12 cellular contexts compared by ENCODE assay signal in genomic region chr17:58153046-58153445, GRCh38. TPM values are rescaled to one million over a fixed set of nuclear protein-coding genes. Genes with fewer than 3 reads are reported as not detected.
DNase-seq lines count a peak whose midpoint lies in the region; ATAC-seq, FAIRE-seq and TF ChIP-seq lines count a peak whose summit lies in the region.
"Had no signal": no experiment of that assay in that cellular context is flagged by ENCODE, and none has a peak within 500 bp of the region (broad histone marks: within the 10 kb centered on the region; RNA-seq: fewer than 3 reads in every experiment).

No MANE protein-coding gene starts in this region.

- H3K9me3 Mint-ChIP-seq in CD4-positive, alpha-beta memory T cell, result peaks cover 0 to 21% (median 8%) of the 10 kb centered on the region in 8 donors
- H3K9me3 Mint-ChIP-seq in activated T-helper 17 cell treated with anti-CD3 and anti-CD28 coated beads, Interleukin-2, amount 50 U/mL, for 72 hours, result peaks cover 4% of the 10 kb centered on the region

- peak; percentile 52 for ATAC-seq in activated T-helper 17 cell treated with anti-CD3 and anti-CD28 coated beads, Interleukin-2, amount 50 U/mL, for 72 hours (replicated peaks)
- ATAC-seq in GM18502 (IDR thresholded peaks at IDR 0.05; ENCODE audit: poor library complexity, unreplicated experiment) (no peak), GM18870 (IDR thresholded peaks at IDR 0.05; ENCODE audit: unreplicated experiment) (no peak)
- ATAC-seq: K562 had no signal

- H3K4me1 ChIP-seq in CD4-positive, alpha-beta memory T cell (ENCODE audit: insufficient read depth, low read length), result peaks cover 73% of the 10 kb centered on the region

- no peak for FAIRE-seq in H54 (lab: Jason Lieb, UNC)
- FAIRE-seq: K562 had no signal

- H3K9me3 ChIP-seq in CD4-positive, alpha-beta memory T cell (ENCODE audit: control insufficient read depth in 1 of 2, low read length in 2 of 2), result no peaks in the 10 kb centered on the region

- DNase-seq in CD4-positive, alpha-beta memory T cell, result peak; percentile 85 to 89 (median 85)
- DNase-seq in T-helper 2 cell (peak in 4 of 5 experiments; percentile 8 to 90 (median 64)), H54 (ENCODE audit: insufficient read length, low spot score) (no peak), posterior cingulate gyrus (no peak)
- DNase-seq in stimulated activated CD4-positive, alpha-beta T cell treated with anti-CD3 and anti-CD28 coated beads, Interleukin-1b, Interleukin-23, amount 100 ng/mL, for 48 hours, result peak; percentile 28
- DNase-seq: NCI-H774 had no signal

- H3K27me3 ChIP-seq in CD4-positive, alpha-beta memory T cell (ENCODE audit: insufficient read depth, low read length), result no peaks in the 10 kb centered on the region

- peak overlapping the region; percentile 90 to 99 (median 97) for H3K27ac Mint-ChIP-seq in CD4-positive, alpha-beta memory T cell
- H3K27ac Mint-ChIP-seq in activated T-helper 17 cell treated with anti-CD3 and anti-CD28 coated beads, Interleukin-2, amount 50 U/mL, for 72 hours, result peak overlapping the region; percentile 82

- peak overlapping the region; percentile 66 for H3K27ac ChIP-seq in CD4-positive, alpha-beta memory T cell (ENCODE audit: low read depth, low read length)

- CTCF ChIA-PET in CD4-positive, alpha-beta memory T cell (lab: Charles Lee; ENCODE audit: partially characterized antibody), result interaction anchor here (1.0 to 6.2 kb wide), 4 partner anchors 11 to 191 kb away, joined by 3 to 105 read pairs (median 15); no protein-coding TSS in a partner anchor

- TF ChIP-seq POLR2A in H54 (IDR thresholded peaks at IDR 0.05; ENCODE audit: low read depth, low read length), result no peak

- POLR2A ChIA-PET in CD4-positive, alpha-beta memory T cell (lab: Charles Lee; ENCODE audit: partially characterized antibody), result interaction anchor here (0.7 to 8.9 kb wide), 17 partner anchors 10 to 506 kb away, joined by 3 to 151 read pairs (median 3); partner anchors contain the start of genes DYNLL2, MKS1, SRSF1 and VEZF1

- no peaks in the 10 kb centered on the region for H3K36me3 ChIP-seq in CD4-positive, alpha-beta memory T cell (ENCODE audit: insufficient read depth, low read length)

- no peaks in the 10 kb centered on the region for H3K27me3 Mint-ChIP-seq in CD4-positive, alpha-beta memory T cell
- no peaks in the 10 kb centered on the region for H3K27me3 Mint-ChIP-seq in activated T-helper 17 cell treated with anti-CD3 and anti-CD28 coated beads, Interleukin-2, amount 50 U/mL, for 72 hours

- H3K4me3 Mint-ChIP-seq in CD4-positive, alpha-beta memory T cell, result peak overlapping the region; percentile 57 to 95 (median 66)
- peak overlapping the region; percentile 58 for H3K4me3 Mint-ChIP-seq in activated T-helper 17 cell treated with anti-CD3 and anti-CD28 coated beads, Interleukin-2, amount 50 U/mL, for 72 hours

- H3K4me3 ChIP-seq in CD4-positive, alpha-beta memory T cell (ENCODE audit: low read length in 2 of 2), result peak overlapping the region in 1 of 2 donors; percentile 22
- H3K4me3 ChIP-seq: K562 had no signal

- peaks cover 62 to 88% (median 68%) of the 10 kb centered on the region in 4 donors for H3K4me1 Mint-ChIP-seq in CD4-positive, alpha-beta memory T cell
- H3K4me1 Mint-ChIP-seq in activated T-helper 17 cell treated with anti-CD3 and anti-CD28 coated beads, Interleukin-2, amount 50 U/mL, for 72 hours, result peaks cover 39% of the 10 kb centered on the region

- intact Hi-C loops in CD4-positive, alpha-beta memory T cell (cut with micrococcal nuclease), result loop anchor here (2.0 to 10.0 kb wide), 3 partner anchors 20 to 148 kb away; partner anchors contain the start of genes MKS1 and SRSF1
- intact Hi-C loops in posterior cingulate gyrus (cut with DNase I), result no loop called here

- peaks cover 13 to 23% of the 10 kb centered on the region in 2 donors for H3K36me3 Mint-ChIP-seq in CD4-positive, alpha-beta memory T cell
- no peaks in the 10 kb centered on the region for H3K36me3 Mint-ChIP-seq in activated T-helper 17 cell treated with anti-CD3 and anti-CD28 coated beads, Interleukin-2, amount 50 U/mL, for 72 hours (ENCODE audit: low read depth)

RNA-seq across cellular contexts. Expression of gene OR4D1, which starts 4.9 kb away (rescaled TPM):
- total RNA-seq in CD4-positive, alpha-beta memory T cell, result 1 to 10 TPM; 2.0 to 2.2 TPM
- polyA plus RNA-seq in CD4-positive, alpha-beta memory T cell, result 1 to 10 TPM; 1.9 to 2.0 TPM
- total RNA-seq in activated T-helper 17 cell treated with anti-CD3 and anti-CD28 coated beads, Interleukin-2, amount 50 U/mL, for 72 hours, result under 1 TPM; 0.13 to 0.15 TPM
- total RNA-seq: epithelial cell of proximal tubule, K562 had no signal
- polyA plus RNA-seq: K562, liver had no signal

RNA-seq across cellular contexts. Expression of gene OR4D2, which starts 13.7 kb away (rescaled TPM):
- not detected for total RNA-seq in CD4-positive, alpha-beta memory T cell
- polyA plus RNA-seq in CD4-positive, alpha-beta memory T cell, result not detected
- total RNA-seq in activated T-helper 17 cell treated with anti-CD3 and anti-CD28 coated beads, Interleukin-2, amount 50 U/mL, for 72 hours, result not detected
- total RNA-seq: epithelial cell of proximal tubule, K562, liver had no signal
- polyA plus RNA-seq: K562, liver had no signal

RNA-seq across cellular contexts. Expression of gene EPX, which starts 39.5 kb away (rescaled TPM):
- not detected for total RNA-seq in CD4-positive, alpha-beta memory T cell
- not detected for polyA plus RNA-seq in CD4-positive, alpha-beta memory T cell
- not detected for total RNA-seq in activated T-helper 17 cell treated with anti-CD3 and anti-CD28 coated beads, Interleukin-2, amount 50 U/mL, for 72 hours
- total RNA-seq: epithelial cell of proximal tubule had no signal

Comparison
In these comparisons a context has a peak if more than half of its experiments do, and no peak if none do; other contexts are left out.
1. DNase-seq: peak in CD4-positive, alpha-beta memory T cell (5 of 5), T-helper 2 cell (4 of 5) and stimulated activated CD4-positive, alpha-beta T cell treated with anti-CD3 and anti-CD28 coated beads, Interleukin-1b, Interleukin-23, amount 100 ng/mL, for 48 hours (single experiment); none in H54 (single experiment) and posterior cingulate gyrus (0 of 10).